Comparison of ENCODE assay signal across 14 cellular contexts in genomic region chr11:124760806-124761205, GRCh38. TPM values are rescaled to one million over a fixed set of nuclear protein-coding genes. Genes with fewer than 3 reads are reported as not detected.
DNase-seq lines count a peak whose midpoint lies in the region; ATAC-seq and TF ChIP-seq lines count a peak whose summit lies in the region.
"Had no signal": no experiment of that assay in that cellular context is flagged by ENCODE, and none has a peak within 500 bp of the region (broad histone marks: within the 10 kb centered on the region; RNA-seq: fewer than 3 reads in every experiment).

No MANE protein-coding gene starts in this region.

- H3K36me3 Mint-ChIP-seq in naive thymus-derived CD8-positive, alpha-beta T cell: peaks cover 0 to 4% (median 0%) of the 10 kb centered on the region in 3 donors

- H3K9ac ChIP-seq in colonic mucosa (ENCODE audit: low read depth in 2 of 2, low read length in 2 of 2): peak overlapping the region; percentile 0 to 48

- H3K36me3 ChIP-seq in heart left ventricle (peaks cover 0 to 37% (median 18%) of the 10 kb centered on the region in 9 donors), colonic mucosa (no peaks in the 10 kb centered on the region), upper lobe of right lung (peaks cover 12% of the 10 kb centered on the region)

- H3K4me3 ChIP-seq in heart left ventricle (peak overlapping the region; percentile 57 to 95 (median 82)), colonic mucosa (peak overlapping the region; percentile 59), upper lobe of right lung (peak overlapping the region; percentile 73)
- H3K4me3 ChIP-seq: cardiac muscle cell had no signal

- H3K4me3 Mint-ChIP-seq in naive thymus-derived CD8-positive, alpha-beta T cell: peak overlapping the region; percentile 39 to 88 (median 72)

- H3K4me1 Mint-ChIP-seq in naive thymus-derived CD8-positive, alpha-beta T cell: peaks cover 13 to 45% (median 41%) of the 10 kb centered on the region in 4 donors

- H3K27me3 ChIP-seq in heart left ventricle (peaks cover 0 to 64% (median 36%) of the 10 kb centered on the region in 9 donors), colonic mucosa (peaks cover 19% of the 10 kb centered on the region), upper lobe of right lung (peaks cover 22% of the 10 kb centered on the region)

- ATAC-seq in heart left ventricle: no peak
- ATAC-seq in Right ventricle myocardium inferior: no peak
- ATAC-seq in naive thymus-derived CD8-positive, alpha-beta T cell: no peak
- no peak for ATAC-seq in upper lobe of right lung

- H3K27ac ChIP-seq in heart left ventricle (peak overlapping the region; percentile 81 to 99 (median 94)), colonic mucosa (peak overlapping the region; percentile 77), upper lobe of right lung (peak overlapping the region; percentile 89)
- H3K27ac ChIP-seq: cardiac muscle cell had no signal

- POLR2A ChIA-PET in naive thymus-derived CD8-positive, alpha-beta T cell (lab: Charles Lee): interaction anchor here (0.6 to 4.6 kb wide), 6 partner anchors 9 to 183 kb away, joined by 4 to 51 read pairs (median 6); partner anchors contain the start of genes MSANTD2 and VSIG2

- WGBS in heart left ventricle, 4 donors: 40 to 65% (median 56%) methylated on average over 3 of the region's 3 CpGs

- peak overlapping the region in 4 of 10 donors; percentile 33 to 84 (median 55) for H3K27ac Mint-ChIP-seq in naive thymus-derived CD8-positive, alpha-beta T cell

- H3K9me3 ChIP-seq in heart left ventricle: no peaks in the 10 kb centered on the region
- no peaks in the 10 kb centered on the region for H3K9me3 ChIP-seq in colonic mucosa
- H3K9me3 ChIP-seq in upper lobe of right lung: no peaks in the 10 kb centered on the region

- TF ChIP-seq CTCF in heart left ventricle (IDR thresholded peaks at IDR 0.05) (no peak), colonic mucosa (IDR thresholded peaks at IDR 0.05) (no peak), upper lobe of right lung (IDR thresholded peaks at IDR 0.05) (no peak)

- no peak for TF ChIP-seq POLR2A in heart left ventricle (IDR thresholded peaks at IDR 0.05)

- intact Hi-C loops in heart left ventricle (cut with DNase I) (loop anchor here in 6 of 10 donors (2.0 to 10.0 kb wide), 5 partner anchors 14 to 89 kb away; partner anchors contain the start of genes SIAE (in 1 of the 6) and SPA17 (in 1 of the 6)), Right ventricle myocardium inferior (cut with DNase I) (loop anchor here (5.0 to 10.0 kb wide), 2 partner anchors 41 to 74 kb away; partner anchors contain the start of gene MSANTD2), colonic mucosa (cut with DNase I) (loop anchor here (10.0 kb wide), 1 partner anchor 74 kb away; no protein-coding TSS in a partner anchor), upper lobe of right lung (cut with DNase I) (no loop called here)

- H3K27me3 Mint-ChIP-seq in naive thymus-derived CD8-positive, alpha-beta T cell: peaks cover 19 to 56% (median 31%) of the 10 kb centered on the region in 5 donors

- H3K4me1 ChIP-seq in heart left ventricle: peaks cover 0 to 63% (median 41%) of the 10 kb centered on the region in 12 donors
- peaks cover 7% of the 10 kb centered on the region for H3K4me1 ChIP-seq in colonic mucosa
- H3K4me1 ChIP-seq in upper lobe of right lung: peaks cover 38% of the 10 kb centered on the region

- no peak for DNase-seq in heart left ventricle
- DNase-seq in Right ventricle myocardium inferior (ENCODE audit: missing footprints): no peak
- no peak for DNase-seq in colonic mucosa
- DNase-seq in naive thymus-derived CD8-positive, alpha-beta T cell: no peak
- DNase-seq in upper lobe of right lung: no peak
- no peak for DNase-seq in NCI-H1694 (lab: John Stamatoyannopoulos, UW)
- DNase-seq in occipital lobe (lab: John Stamatoyannopoulos, UW): no peak
- no peak for DNase-seq in stimulated activated CD4-positive, alpha-beta T cell treated with anti-CD3 and anti-CD28 coated beads, Interleukin-4, amount 100 ng/mL, for 4 hours
- DNase-seq: GDM1, midbrain, NCI-H510A treated with DMSO at 0.1 percent for 48 hours had no signal

- no peaks in the 10 kb centered on the region for H3K9me3 Mint-ChIP-seq in naive thymus-derived CD8-positive, alpha-beta T cell

RNA-seq across cellular contexts. Expression of gene ESAM, which starts 1.3 kb away (rescaled TPM):
- 100 to 1,000 TPM in 1 of 9 donors, 10 to 100 TPM in 8; 24.8 to 111 (median 43.3) TPM for total RNA-seq in heart left ventricle
- polyA plus RNA-seq in heart left ventricle: 10 to 100 TPM; 35.9 to 81.2 TPM
- 43.1 TPM for total RNA-seq in Right ventricle myocardium inferior
- 10 to 100 TPM; 10.4 to 15.7 TPM for total RNA-seq in colonic mucosa
- total RNA-seq in naive thymus-derived CD8-positive, alpha-beta T cell: 1 to 10 TPM; 2.8 to 3.0 TPM
- polyA plus RNA-seq in naive thymus-derived CD8-positive, alpha-beta T cell: 1 to 10 TPM; 1.9 to 2.6 (median 2.5) TPM
- 164 TPM for total RNA-seq in upper lobe of right lung
- total RNA-seq in occipital lobe: 3.7 TPM

RNA-seq across cellular contexts. Expression of gene VSIG2, which starts 8.8 kb away (rescaled TPM):
- total RNA-seq in heart left ventricle (1 to 10 TPM in 6 of 9 donors, under 1 TPM in 3; 0.44 to 4.8 (median 1.4) TPM), Right ventricle myocardium inferior (0.70 TPM), colonic mucosa (100 to 1,000 TPM; 122 to 155 TPM), upper lobe of right lung (40.1 TPM), occipital lobe (not detected)
- under 1 TPM; 0.42 to 0.61 TPM for polyA plus RNA-seq in heart left ventricle
- total RNA-seq in naive thymus-derived CD8-positive, alpha-beta T cell: 1 to 10 TPM; 1.8 to 2.0 TPM
- under 1 TPM; 0.28 to 0.44 (median 0.34) TPM for polyA plus RNA-seq in naive thymus-derived CD8-positive, alpha-beta T cell
- total RNA-seq: cardiac muscle cell, M059J, subcutaneous adipose tissue had no signal
- polyA plus RNA-seq: cardiac muscle cell had no signal

RNA-seq across cellular contexts. Expression of gene NRGN, which starts 21.1 kb away (rescaled TPM):
- total RNA-seq in heart left ventricle: 1 to 10 TPM; 1.2 to 9.0 (median 3.3) TPM
- polyA plus RNA-seq in heart left ventricle: 10 to 100 TPM in 1 of 2 donors, 1 to 10 TPM in 1; 4.4 to 13.8 TPM
- 6.4 TPM for total RNA-seq in Right ventricle myocardium inferior
- total RNA-seq in colonic mucosa: 10 to 100 TPM in 1 of 2 donors, 1 to 10 TPM in 1; 3.1 to 11.1 TPM
- under 1 TPM; 0.68 to 0.69 TPM for total RNA-seq in naive thymus-derived CD8-positive, alpha-beta T cell
- under 1 TPM in 2 of 3 donors, not detected in 1; 0.14 to 0.20 TPM for polyA plus RNA-seq in naive thymus-derived CD8-positive, alpha-beta T cell
- total RNA-seq in upper lobe of right lung: 79.9 TPM
- 2.7 TPM for total RNA-seq in occipital lobe

RNA-seq across cellular contexts. Expression of gene MSANTD2, which starts 39.4 kb away (rescaled TPM):
- total RNA-seq in heart left ventricle (1 to 10 TPM; 2.2 to 5.4 (median 3.1) TPM), Right ventricle myocardium inferior (3.8 TPM), colonic mucosa (10 to 100 TPM in 1 of 2 donors, 1 to 10 TPM in 1; 7.0 to 12.7 TPM), upper lobe of right lung (13.3 TPM), occipital lobe (18.9 TPM)
- polyA plus RNA-seq in heart left ventricle: 1 to 10 TPM; 3.1 to 4.3 TPM
- total RNA-seq in naive thymus-derived CD8-positive, alpha-beta T cell: 10 to 100 TPM; 23.0 to 25.5 TPM
- polyA plus RNA-seq in naive thymus-derived CD8-positive, alpha-beta T cell: 1 to 10 TPM; 3.5 to 4.2 (median 4.0) TPM
